17 cellular contexts compared by ENCODE assay signal in genomic region chr15:99954361-99955180, GRCh38.
A peak's percentile ranks its signal among the peaks of the same experiment; 100 is the strongest.
DNase-seq lines count a peak whose midpoint lies in the region; ATAC-seq and TF ChIP-seq lines count a peak whose summit lies in the region.
"Had no signal": no experiment of that assay in that cellular context is flagged by ENCODE, and none has a peak within 500 bp of the region (broad histone marks: within the 10 kb centered on the region; RNA-seq: fewer than 3 reads in every experiment).

No MANE protein-coding gene starts in this region.

- TF ChIP-seq EP300 in esophagus muscularis mucosa (IDR thresholded peaks at IDR 0.05), result no peak

- H3K27ac ChIP-seq in esophagus muscularis mucosa (replicated peaks in 1 of 4), result no peak overlapping the region
- H3K27ac ChIP-seq: neutrophil, upper lobe of right lung had no signal

- no peak overlapping the region for H3K4me3 Mint-ChIP-seq in osteocyte (ENCODE audit: unreplicated experiment)
- no peak overlapping the region for H3K4me3 Mint-ChIP-seq in activated T-cell treated with anti-CD3 and anti-CD28 coated beads, Interleukin-2, amount 50 U/mL, for 72 hours
- H3K4me3 Mint-ChIP-seq: activated CD4-positive, alpha-beta T cell treated with anti-CD3 and anti-CD28 coated beads, Interleukin-2, amount 10 ng/mL, durations not matched to agents 7 days and 5 days; activated T-helper 1 cell treated with anti-CD3 and anti-CD28 coated beads, Interleukin-12 subunit alpha, Interleukin-12 subunit beta, Interleukin-2, Interleukin-4 antibody, amounts not matched to agents 30 ng/mL and 10 ng/mL and 1 ng/mL, durations not matched to agents 14 hours and 24 hours and 36 hours; stimulated activated memory B cell treated with anti-CD40 and anti-IgM and Interleukin-4, amounts not matched to agents 10 μg/mL and 1 μg/mL and 100 μg/mL, for 72 hours had no signal

- DNase-seq in EL (peak; percentile 8), RPMI7951 (ENCODE audit: low read depth) (peak; percentile 23), esophagus muscularis mucosa (ENCODE audit: extremely low spot score) (peak; percentile 89), osteocyte (ENCODE audit: extremely low spot score, unreplicated experiment) (peak; percentile 75), NCI-H510A (lab: John Stamatoyannopoulos, UW) (no peak), NCI-H1436 (lab: John Stamatoyannopoulos, UW) (no peak)
- no peak for DNase-seq in stimulated activated naive CD4-positive, alpha-beta T cell treated with Interleukin-2 at 50 U/mL for 16 hours (lab: John Stamatoyannopoulos, UW)
- no peak for DNase-seq in activated T-cell treated with anti-CD3 and anti-CD28 coated beads, Interleukin-2, amount 50 U/mL, for 72 hours
- DNase-seq: activated CD4-positive, alpha-beta T cell treated with anti-CD3 and anti-CD28 coated beads, Interleukin-2, amount 10 ng/mL, durations not matched to agents 7 days and 5 days; glutamatergic neuron; NCI-H1105; upper lobe of right lung had no signal

- ATAC-seq in activated T-cell treated with anti-CD3 and anti-CD28 coated beads, Interleukin-2, amount 50 U/mL, for 72 hours (replicated peaks in 1 of 2), result no peak
- ATAC-seq: GM12878; HCT116; stimulated activated memory B cell treated with anti-CD40 and anti-IgM and Interleukin-4, amounts not matched to agents 10 μg/mL and 1 μg/mL and 100 μg/mL, for 72 hours; upper lobe of right lung had no signal

- no peak for TF ChIP-seq POLR2A in esophagus muscularis mucosa (IDR thresholded peaks at IDR 0.05; ENCODE audit: low read depth)

- H3K36me3 ChIP-seq in esophagus muscularis mucosa, result no peaks in the 10 kb centered on the region
- H3K36me3 ChIP-seq: neutrophil, upper lobe of right lung had no signal

- peak overlapping the region; percentile 3 for H3K27ac Mint-ChIP-seq in osteocyte (ENCODE audit: unreplicated experiment)
- H3K27ac Mint-ChIP-seq in activated T-cell treated with anti-CD3 and anti-CD28 coated beads, Interleukin-2, amount 50 U/mL, for 72 hours, result no peak overlapping the region
- H3K27ac Mint-ChIP-seq: activated CD4-positive, alpha-beta T cell treated with anti-CD3 and anti-CD28 coated beads, Interleukin-2, amount 10 ng/mL, durations not matched to agents 7 days and 5 days; activated T-helper 1 cell treated with anti-CD3 and anti-CD28 coated beads, Interleukin-12 subunit alpha, Interleukin-12 subunit beta, Interleukin-2, Interleukin-4 antibody, amounts not matched to agents 30 ng/mL and 10 ng/mL and 1 ng/mL, durations not matched to agents 14 hours and 24 hours and 36 hours; stimulated activated memory B cell treated with anti-CD40 and anti-IgM and Interleukin-4, amounts not matched to agents 10 μg/mL and 1 μg/mL and 100 μg/mL, for 72 hours had no signal

- H3K4me3 ChIP-seq in esophagus muscularis mucosa, result no peak overlapping the region
- H3K4me3 ChIP-seq: GM12878, upper lobe of right lung had no signal

- TF ChIP-seq CTCF in esophagus muscularis mucosa (IDR thresholded peaks at IDR 0.05) (no peak), osteocyte (IDR thresholded peaks at IDR 0.05) (no peak)

- no peaks in the 10 kb centered on the region for H3K9me3 ChIP-seq in esophagus muscularis mucosa
- H3K9me3 ChIP-seq: neutrophil, upper lobe of right lung had no signal

- peaks cover 0 to 18% (median 0%) of the 10 kb centered on the region in 4 donors for H3K27me3 ChIP-seq in esophagus muscularis mucosa
- H3K27me3 ChIP-seq: neutrophil, upper lobe of right lung had no signal

- H3K36me3 Mint-ChIP-seq in osteocyte (ENCODE audit: unreplicated experiment), result no peaks in the 10 kb centered on the region
- peaks cover 2 to 4% of the 10 kb centered on the region in 2 donors for H3K36me3 Mint-ChIP-seq in activated T-cell treated with anti-CD3 and anti-CD28 coated beads, Interleukin-2, amount 50 U/mL, for 72 hours (ENCODE audit: insufficient read depth in 2 of 2)
- H3K36me3 Mint-ChIP-seq: stimulated activated memory B cell treated with anti-CD40 and anti-IgM and Interleukin-4, amounts not matched to agents 10 μg/mL and 1 μg/mL and 100 μg/mL, for 72 hours had no signal

- peaks cover 9% of the 10 kb centered on the region for H3K9me3 Mint-ChIP-seq in osteocyte (ENCODE audit: unreplicated experiment)
- H3K9me3 Mint-ChIP-seq in activated T-cell treated with anti-CD3 and anti-CD28 coated beads, Interleukin-2, amount 50 U/mL, for 72 hours, result peaks cover 5% of the 10 kb centered on the region in 2 donors
- H3K9me3 Mint-ChIP-seq: activated CD4-positive, alpha-beta T cell treated with anti-CD3 and anti-CD28 coated beads, Interleukin-2, amount 10 ng/mL, durations not matched to agents 7 days and 5 days; activated T-helper 1 cell treated with anti-CD3 and anti-CD28 coated beads, Interleukin-12 subunit alpha, Interleukin-12 subunit beta, Interleukin-2, Interleukin-4 antibody, amounts not matched to agents 30 ng/mL and 10 ng/mL and 1 ng/mL, durations not matched to agents 14 hours and 24 hours and 36 hours had no signal

- H3K4me1 Mint-ChIP-seq in osteocyte (ENCODE audit: unreplicated experiment), result peaks cover 7% of the 10 kb centered on the region
- H3K4me1 Mint-ChIP-seq in activated T-cell treated with anti-CD3 and anti-CD28 coated beads, Interleukin-2, amount 50 U/mL, for 72 hours (ENCODE audit: low read depth), result peaks cover 13% of the 10 kb centered on the region
- H3K4me1 Mint-ChIP-seq: stimulated activated memory B cell treated with anti-CD40 and anti-IgM and Interleukin-4, amounts not matched to agents 10 μg/mL and 1 μg/mL and 100 μg/mL, for 72 hours had no signal

- H3K27me3 Mint-ChIP-seq in osteocyte (ENCODE audit: unreplicated experiment), result peaks cover 11% of the 10 kb centered on the region
- peaks cover 15% of the 10 kb centered on the region for H3K27me3 Mint-ChIP-seq in activated T-cell treated with anti-CD3 and anti-CD28 coated beads, Interleukin-2, amount 50 U/mL, for 72 hours (ENCODE audit: low read depth)
- H3K27me3 Mint-ChIP-seq: activated CD4-positive, alpha-beta T cell treated with anti-CD3 and anti-CD28 coated beads, Interleukin-2, amount 10 ng/mL, durations not matched to agents 7 days and 5 days had no signal

- 90% methylated on average over 11 of the region's 11 CpGs for WGBS in esophagus muscularis mucosa

- intact Hi-C loops in esophagus muscularis mucosa (cut with DNase I), result no loop called here

- no peaks in the 10 kb centered on the region for H3K4me1 ChIP-seq in esophagus muscularis mucosa
- H3K4me1 ChIP-seq: upper lobe of right lung had no signal

Comparison
In these comparisons a context has a peak if more than half of its experiments do, and no peak if none do; other contexts are left out.
1. DNase-seq: peak in EL (single experiment), RPMI7951 (single experiment), esophagus muscularis mucosa (single experiment) and osteocyte (single experiment); none in NCI-H510A (single experiment), stimulated activated naive CD4-positive, alpha-beta T cell treated with Interleukin-2 at 50 U/mL for 16 hours (single experiment), NCI-H1436 (single experiment) and activated T-cell treated with anti-CD3 and anti-CD28 coated beads, Interleukin-2, amount 50 U/mL, for 72 hours (0 of 2).